ENCODE assay signal across 8 cellular contexts in the genomic region with DNA sequence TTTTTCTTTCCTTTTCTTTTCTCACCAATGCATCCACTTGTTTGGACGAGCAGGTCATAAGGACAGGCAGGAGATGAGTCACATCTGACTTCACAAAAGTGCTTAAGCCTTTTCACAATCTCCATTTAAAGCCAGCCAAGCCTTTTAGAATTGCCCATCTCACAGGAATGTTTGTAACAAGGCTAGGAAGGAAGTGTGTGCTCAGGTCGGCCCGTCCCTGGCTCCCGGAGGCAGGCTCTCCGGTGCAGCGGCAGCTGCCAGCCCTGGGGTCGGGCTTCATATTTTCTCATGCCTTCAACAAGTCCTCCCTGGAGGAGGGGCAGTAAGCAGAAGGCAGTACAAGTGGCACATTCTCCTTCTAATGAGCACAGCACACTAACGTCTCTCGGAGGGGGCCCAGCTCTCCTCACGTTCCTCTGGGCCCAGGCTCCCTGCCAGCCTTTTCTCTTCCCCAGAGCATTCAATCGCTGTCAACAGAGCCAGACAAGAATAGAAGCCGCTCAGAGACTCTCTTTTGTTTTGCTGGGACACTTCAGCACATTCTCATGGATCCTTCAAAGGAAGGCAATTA.
DNase-seq lines count a peak whose midpoint lies in the region; TF ChIP-seq lines count a peak whose summit lies in the region.

No MANE protein-coding gene starts in this region.

- no peak overlapping the region for H3K4me3 Mint-ChIP-seq in activated T-helper 1 cell treated with anti-CD3 and anti-CD28 coated beads, Interleukin-12 subunit alpha, Interleukin-12 subunit beta, Interleukin-2, Interleukin-4 antibody, amounts not matched to agents 30 ng/mL and 10 ng/mL and 1 ng/mL, durations not matched to agents 14 hours and 24 hours and 36 hours

- peak overlapping the region; percentile 69 for H3K9ac ChIP-seq in SK-N-SH

- DNase-seq in GM04504 (ENCODE audit: low read depth), result peak; percentile 85
- DNase-seq in SK-N-SH, result no peak
- DNase-seq in head of caudate nucleus, result peak in 25 of 42 donors; percentile 12 to 79 (median 54)
- DNase-seq in renal cortical epithelial cell (ENCODE audit: low read depth), result peak; percentile 99
- DNase-seq in activated T-helper 1 cell treated with anti-CD3 and anti-CD28 coated beads, Interleukin-12 subunit alpha, Interleukin-12 subunit beta, Interleukin-2, Interleukin-4 antibody, amounts not matched to agents 30 ng/mL and 10 ng/mL and 1 ng/mL, durations not matched to agents 14 hours and 24 hours and 36 hours (ENCODE audit: low spot score), result no peak
- DNase-seq in erythroblast (lab: John Stamatoyannopoulos, UW), result no peak
- no peak for DNase-seq in OCI-LY7 (ENCODE audit: low spot score)
- no peak for DNase-seq in cerebellum (ENCODE audit: low spot score)

- H3K27ac ChIP-seq in SK-N-SH (ENCODE audit: low read depth in 2 of 2, low read length in 1 of 2), result peak overlapping the region; percentile 74 to 95
- no peak overlapping the region for H3K27ac ChIP-seq in OCI-LY7 (ENCODE audit: low read depth, low read length, poor library complexity, severe bottlenecking)

- H3K27me3 Mint-ChIP-seq in activated T-helper 1 cell treated with anti-CD3 and anti-CD28 coated beads, Interleukin-12 subunit alpha, Interleukin-12 subunit beta, Interleukin-2, Interleukin-4 antibody, amounts not matched to agents 30 ng/mL and 10 ng/mL and 1 ng/mL, durations not matched to agents 14 hours and 24 hours and 36 hours (ENCODE audit: insufficient read depth), result peaks cover 36% of the 10 kb centered on the region

- CTCF ChIA-PET in SK-N-SH (lab: Yijun Ruan, JAX) (no interaction called here), OCI-LY7 (lab: Charles Lee; ENCODE audit: unreplicated experiment) (no interaction called here)

- no peak for TF ChIP-seq RAD21 in SK-N-SH (IDR thresholded peaks at IDR 0.05; ENCODE audit: low read length)

- H3K36me3 ChIP-seq in SK-N-SH (replicated peaks in 1 of 2; ENCODE audit: control insufficient read depth in 1 of 2, insufficient read depth in 2 of 2, low read length in 1 of 2) (no peaks in the 10 kb centered on the region), OCI-LY7 (ENCODE audit: insufficient read depth, low read length) (no peaks in the 10 kb centered on the region)

- H3K4me3 ChIP-seq in SK-N-SH (ENCODE audit: low read depth in 2 of 2, low read length in 1 of 2), result peak overlapping the region; percentile 9 to 40; a peak in 2 of 4 replicates
- no peak overlapping the region for H3K4me3 ChIP-seq in OCI-LY7 (ENCODE audit: low read depth, low read length, poor library complexity, severe bottlenecking)

- BruUV-seq in OCI-LY7 (replicated peaks; lab: Mats Ljungman, UMichigan), result no TSS peak

- no peaks in the 10 kb centered on the region for H3K9me3 ChIP-seq in SK-N-SH
- H3K9me3 ChIP-seq in OCI-LY7 (ENCODE audit: low read length), result no peaks in the 10 kb centered on the region

- H2AFZ ChIP-seq in SK-N-SH (ENCODE audit: low read depth) (peak overlapping the region; percentile 86), OCI-LY7 (ENCODE audit: low read length) (no peak overlapping the region)

- intact Hi-C loops in head of caudate nucleus (cut with DNase I), result no loop called here
- intact Hi-C loops in activated T-helper 1 cell treated with anti-CD3 and anti-CD28 coated beads, Interleukin-12 subunit alpha, Interleukin-12 subunit beta, Interleukin-2, Interleukin-4 antibody, amounts not matched to agents 30 ng/mL and 10 ng/mL and 1 ng/mL, durations not matched to agents 14 hours and 24 hours and 36 hours (cut with micrococcal nuclease), result no loop called here
- intact Hi-C loops in OCI-LY7 (cut with micrococcal nuclease; ENCODE audit: unreplicated experiment), result no loop called here

- H3F3A ChIP-seq in SK-N-SH (replicated peaks; ENCODE audit: insufficient read depth), result peaks cover 22% of the 10 kb centered on the region

- 20% methylated on average over 12 of the region's 12 CpGs for WGBS in SK-N-SH (ENCODE audit: low lambda C conversion rate)

- H3K4me1 Mint-ChIP-seq in activated T-helper 1 cell treated with anti-CD3 and anti-CD28 coated beads, Interleukin-12 subunit alpha, Interleukin-12 subunit beta, Interleukin-2, Interleukin-4 antibody, amounts not matched to agents 30 ng/mL and 10 ng/mL and 1 ng/mL, durations not matched to agents 14 hours and 24 hours and 36 hours (ENCODE audit: low read depth), result no peaks in the 10 kb centered on the region

- H3K9me3 Mint-ChIP-seq in activated T-helper 1 cell treated with anti-CD3 and anti-CD28 coated beads, Interleukin-12 subunit alpha, Interleukin-12 subunit beta, Interleukin-2, Interleukin-4 antibody, amounts not matched to agents 30 ng/mL and 10 ng/mL and 1 ng/mL, durations not matched to agents 14 hours and 24 hours and 36 hours, result no peaks in the 10 kb centered on the region

- TF ChIP-seq POLR2A in erythroblast (IDR thresholded peaks at IDR 0.05; ENCODE audit: low read length), result no peak

- POLR2A ChIA-PET in SK-N-SH (lab: Yijun Ruan, JAX), result no interaction called here
- POLR2A ChIA-PET in OCI-LY7 (lab: Charles Lee), result no interaction called here

- no peaks in the 10 kb centered on the region for H4K20me1 ChIP-seq in SK-N-SH (ENCODE audit: insufficient read depth)
- H4K20me1 ChIP-seq in OCI-LY7 (ENCODE audit: insufficient read depth, low read length), result no peaks in the 10 kb centered on the region

- H3K27ac Mint-ChIP-seq in activated T-helper 1 cell treated with anti-CD3 and anti-CD28 coated beads, Interleukin-12 subunit alpha, Interleukin-12 subunit beta, Interleukin-2, Interleukin-4 antibody, amounts not matched to agents 30 ng/mL and 10 ng/mL and 1 ng/mL, durations not matched to agents 14 hours and 24 hours and 36 hours, result no peak overlapping the region

- H3K4me2 ChIP-seq in SK-N-SH (peak overlapping the region; percentile 89), OCI-LY7 (ENCODE audit: low read length) (no peak overlapping the region)

- TF ChIP-seq CTCF in SK-N-SH (IDR thresholded peaks at IDR 0.05), result no peak
- no peak for TF ChIP-seq CTCF in OCI-LY7 (conservative IDR thresholded peaks at IDR 0.05; ENCODE audit: low read length)

- H3K27me3 ChIP-seq in SK-N-SH (ENCODE audit: insufficient read depth), result no peaks in the 10 kb centered on the region

- H3K4me1 ChIP-seq in SK-N-SH (ENCODE audit: control insufficient read depth in 1 of 2, insufficient read depth in 2 of 2, low read depth in 1 of 2, low read length in 1 of 2), result peaks cover 0 to 30% of the 10 kb centered on the region in 2 experiments; a peak in 2 of 4 replicates
- no peaks in the 10 kb centered on the region for H3K4me1 ChIP-seq in OCI-LY7 (ENCODE audit: insufficient read depth, low read length, poor library complexity, severe bottlenecking)

- peak in 1 of 2 experiments; percentile 60; a peak in 1 of 4 replicates for TF ChIP-seq EP300 in SK-N-SH (IDR thresholded peaks at IDR 0.05; ENCODE audit: borderline replicate concordance in 1 of 2, low read depth in 1 of 2, low read length in 1 of 2)

- no peaks in the 10 kb centered on the region for H3K36me3 Mint-ChIP-seq in activated T-helper 1 cell treated with anti-CD3 and anti-CD28 coated beads, Interleukin-12 subunit alpha, Interleukin-12 subunit beta, Interleukin-2, Interleukin-4 antibody, amounts not matched to agents 30 ng/mL and 10 ng/mL and 1 ng/mL, durations not matched to agents 14 hours and 24 hours and 36 hours (ENCODE audit: low read depth)

- H3K9me2 ChIP-seq in SK-N-SH (no peaks in the 10 kb centered on the region), OCI-LY7 (ENCODE audit: insufficient read depth, low read length) (no peaks in the 10 kb centered on the region)

- no peaks in the 10 kb centered on the region for H3K79me2 ChIP-seq in SK-N-SH (ENCODE audit: insufficient read depth)
- no peaks in the 10 kb centered on the region for H3K79me2 ChIP-seq in OCI-LY7 (ENCODE audit: insufficient read depth, low read depth, low read length)

TF ChIP-seq in SK-N-SH, 30 proteins besides CTCF, POLR2A, EP300 and RAD21 (continues in another document):
- TF ChIP-seq SIN3A (IDR thresholded peaks at IDR 0.05; ENCODE audit: borderline replicate concordance, low read depth, low read length) (peak; percentile 24; the same call in 1 of the 2 replicates), JUND (IDR thresholded peaks at IDR 0.05) (peak; percentile 75), SMC3 (IDR thresholded peaks at IDR 0.05; ENCODE audit: low read depth, low read length) (no peak), NRF1 (IDR thresholded peaks at IDR 0.05; ENCODE audit: low read depth, low read length) (no peak), FOXM1 (IDR thresholded peaks at IDR 0.05; ENCODE audit: low read depth) (0 out of 2 replicates have a peak, but pooled peaks have one; percentile 36), GABPA (IDR thresholded peaks at IDR 0.05; ENCODE audit: low read depth) (no peak), POLR2AphosphoS5 (IDR thresholded peaks at IDR 0.05; ENCODE audit: low read depth, low read length) (peak; percentile 49; the same call in 1 of the 2 replicates)
- TF ChIP-seq, protein P1, sequence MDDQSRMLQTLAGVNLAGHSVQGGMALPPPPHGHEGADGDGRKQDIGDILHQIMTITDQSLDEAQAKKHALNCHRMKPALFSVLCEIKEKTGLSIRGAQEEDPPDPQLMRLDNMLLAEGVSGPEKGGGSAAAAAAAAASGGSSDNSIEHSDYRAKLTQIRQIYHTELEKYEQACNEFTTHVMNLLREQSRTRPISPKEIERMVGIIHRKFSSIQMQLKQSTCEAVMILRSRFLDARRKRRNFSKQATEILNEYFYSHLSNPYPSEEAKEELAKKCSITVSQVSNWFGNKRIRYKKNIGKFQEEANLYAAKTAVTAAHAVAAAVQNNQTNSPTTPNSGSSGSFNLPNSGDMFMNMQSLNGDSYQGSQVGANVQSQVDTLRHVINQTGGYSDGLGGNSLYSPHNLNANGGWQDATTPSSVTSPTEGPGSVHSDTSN (IDR thresholded peaks at IDR 0.05), result peak; percentile 9; the same call in 1 of the 2 replicates
- TF ChIP-seq, protein P2, sequence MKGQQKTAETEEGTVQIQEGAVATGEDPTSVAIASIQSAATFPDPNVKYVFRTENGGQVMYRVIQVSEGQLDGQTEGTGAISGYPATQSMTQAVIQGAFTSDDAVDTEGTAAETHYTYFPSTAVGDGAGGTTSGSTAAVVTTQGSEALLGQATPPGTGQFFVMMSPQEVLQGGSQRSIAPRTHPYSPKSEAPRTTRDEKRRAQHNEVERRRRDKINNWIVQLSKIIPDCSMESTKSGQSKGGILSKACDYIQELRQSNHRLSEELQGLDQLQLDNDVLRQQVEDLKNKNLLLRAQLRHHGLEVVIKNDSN (IDR thresholded peaks at IDR 0.05; ENCODE audit: borderline replicate concordance, low read depth), result no peak

Comparison
In these comparisons a context has a peak if more than half of its experiments do, and no peak if none do; other contexts are left out.
1. DNase-seq: peak in GM04504 (single experiment), head of caudate nucleus (25 of 42) and renal cortical epithelial cell (single experiment); none in SK-N-SH (single experiment), activated T-helper 1 cell treated with anti-CD3 and anti-CD28 coated beads, Interleukin-12 subunit alpha, Interleukin-12 subunit beta, Interleukin-2, Interleukin-4 antibody, amounts not matched to agents 30 ng/mL and 10 ng/mL and 1 ng/mL, durations not matched to agents 14 hours and 24 hours and 36 hours (single experiment), erythroblast (0 of 2), OCI-LY7 (single experiment) and cerebellum (single experiment).